ENCODE assay signal across 15 cellular contexts in genomic region chr22:48699531-48699930, GRCh38.
DNase-seq lines count a peak whose midpoint lies in the region; ATAC-seq, FAIRE-seq and TF ChIP-seq lines count a peak whose summit lies in the region.
"Had no signal": no experiment of that assay in that cellular context is flagged by ENCODE, and none has a peak within 500 bp of the region (broad histone marks: within the 10 kb centered on the region; RNA-seq: fewer than 3 reads in every experiment).

No MANE protein-coding gene starts in this region.

- ATAC-seq in HepG2 (no peak), right lobe of liver (no peak), upper lobe of left lung (ENCODE audit: low FRiP score in 2 of 2) (no peak)
- ATAC-seq: HCT116 had no signal

- peak overlapping the region; percentile 94 for H3K27ac ChIP-seq in HepG2 (ENCODE audit: extremely low read length, insufficient read depth, low read length)
- no peak overlapping the region for H3K27ac ChIP-seq in right lobe of liver
- peak overlapping the region; percentile 59 for H3K27ac ChIP-seq in WERI-Rb-1
- no peak overlapping the region for H3K27ac ChIP-seq in upper lobe of left lung
- H3K27ac ChIP-seq: HL-60 had no signal

- CTCF ChIA-PET in HepG2 (lab: Yijun Ruan, JAX; ENCODE audit: low intra/inter-chr PET ratio, low total read pairs) = no interaction called here

- H3K9me3 ChIP-seq in HepG2 (ENCODE audit: low read length) (no peaks in the 10 kb centered on the region), right lobe of liver (no peaks in the 10 kb centered on the region), WERI-Rb-1 (ENCODE audit: severe bottlenecking) (no peaks in the 10 kb centered on the region), upper lobe of left lung (no peaks in the 10 kb centered on the region)

- TF ChIP-seq EP300 in HepG2 (IDR thresholded peaks at IDR 0.05; ENCODE audit: low read depth in 2 of 2, low read length in 2 of 2) (no peak), HepG2 (CRISPR knock-in tag; IDR thresholded peaks at IDR 0.05; ENCODE audit: borderline replicate concordance) (no peak), upper lobe of left lung (IDR thresholded peaks at IDR 0.05) (no peak)

- no peak for TF ChIP-seq POLR2A in HepG2 (IDR thresholded peaks at IDR 0.05; ENCODE audit: insufficient read depth in 1 of 2, low read depth in 2 of 2, low read length in 2 of 2)
- TF ChIP-seq POLR2A in right lobe of liver (IDR thresholded peaks at IDR 0.05) = no peak
- TF ChIP-seq POLR2A in upper lobe of left lung (IDR thresholded peaks at IDR 0.05) = no peak

- H3K4me3 ChIP-seq in HepG2 (replicated peaks in 1 of 3; ENCODE audit: insufficient read depth in 1 of 3, low read depth in 2 of 3, low read length in 3 of 3) (no peak overlapping the region), right lobe of liver (no peak overlapping the region), WERI-Rb-1 (ENCODE audit: low read depth, low read length) (peak overlapping the region; percentile 11; the same call in 1 of the 2 replicates), upper lobe of left lung (no peak overlapping the region)

- no peak for TF ChIP-seq RAD21 in HepG2 (CRISPR knock-in tag; IDR thresholded peaks at IDR 0.05)

- H3K27me3 ChIP-seq in HepG2 (ENCODE audit: control insufficient read depth in 1 of 2, insufficient read depth in 2 of 2, low read length in 2 of 2) (no peaks in the 10 kb centered on the region), right lobe of liver (no peaks in the 10 kb centered on the region), WERI-Rb-1 (ENCODE audit: insufficient read depth, low read depth, severe bottlenecking) (no peaks in the 10 kb centered on the region), upper lobe of left lung (no peaks in the 10 kb centered on the region)

- peaks cover 87% of the 10 kb centered on the region for H3K79me2 ChIP-seq in HepG2 (ENCODE audit: insufficient read depth, low read length)

- DNase-seq in HepG2 (ENCODE audit: low spot score) (no peak), right lobe of liver (no peak), WERI-Rb-1 (peak; percentile 35), pons (ENCODE audit: low spot score) (peak; percentile 3), foreskin melanocyte (no peak), NCI-H2107 (lab: John Stamatoyannopoulos, UW) (no peak), upper lobe of left lung (no peak)
- DNase-seq: 8988T; ACHN; Calu3; CD4-positive, alpha-beta T cell; DMS 273 treated with DMSO at 0.1 percent for 48 hours; IMR-90 had no signal

- no peak for TF ChIP-seq CTCF in HepG2 (CRISPR knock-in tag; IDR thresholded peaks at IDR 0.05)
- no peak for TF ChIP-seq CTCF in right lobe of liver (IDR thresholded peaks at IDR 0.05)
- TF ChIP-seq CTCF in WERI-Rb-1 (IDR thresholded peaks at IDR 0.05; ENCODE audit: low read depth, low read length) = no peak
- no peak for TF ChIP-seq CTCF in upper lobe of left lung (IDR thresholded peaks at IDR 0.05)

- intact Hi-C loops in HepG2 (cut with micrococcal nuclease; ENCODE audit: unreplicated experiment) (no loop called here), right lobe of liver (cut with DNase I) (no loop called here)

- no peak overlapping the region for H2AFZ ChIP-seq in HepG2 (ENCODE audit: low read length)

- no peak overlapping the region; the same call in 1 of the 2 replicates for H3K4me2 ChIP-seq in HepG2 (ENCODE audit: low read depth, low read length)

- BruUV-seq in HepG2 (replicated peaks; lab: Mats Ljungman, UMichigan) = no TSS peak

- POLR2A ChIA-PET in HepG2 (lab: Yijun Ruan, JAX) = no interaction called here

- in situ Hi-C loops in HepG2 (cut with HindIII; ENCODE audit: extremely low pct_ligation_motif_present, low pct_unique_long_range_greater_than_20kb) = no loop called here

- peak overlapping the region; percentile 21 for H3K9ac ChIP-seq in HepG2 (ENCODE audit: insufficient read depth, low read depth, low read length)

- peaks cover 98% of the 10 kb centered on the region for H3K4me1 ChIP-seq in HepG2 (ENCODE audit: insufficient read depth, low read length)
- H3K4me1 ChIP-seq in right lobe of liver = no peaks in the 10 kb centered on the region
- H3K4me1 ChIP-seq in upper lobe of left lung = peaks cover 0 to 6% (median 0%) of the 10 kb centered on the region in 4 donors

- H3K36me3 ChIP-seq in HepG2 (replicated peaks in 1 of 2; ENCODE audit: control insufficient read depth in 1 of 2, insufficient read depth in 2 of 2, low read length in 2 of 2) (no peaks in the 10 kb centered on the region; a peak in 3 of 5 replicates), right lobe of liver (no peaks in the 10 kb centered on the region), WERI-Rb-1 (no peaks in the 10 kb centered on the region), upper lobe of left lung (no peaks in the 10 kb centered on the region)

- FAIRE-seq in HepG2 (lab: Jason Lieb, UNC) = no peak

- WGBS in HepG2 (ENCODE audit: low lambda C conversion rate) = 95% methylated on average over 15 of the region's 16 CpGs
- WGBS in right lobe of liver (ENCODE audit: insufficient coverage, low coverage, low lambda C conversion rate, missing lambda C conversion rate) = 86% methylated on average over 14 of the region's 16 CpGs
- WGBS in upper lobe of left lung, 2 donors = 86 to 90% methylated on average over 16 of the region's 16 CpGs

- H4K20me1 ChIP-seq in HepG2 (ENCODE audit: insufficient read depth, low read length) = peaks cover 2% of the 10 kb centered on the region; the same call in 1 of the 2 replicates

TF ChIP-seq in HepG2, 621 proteins besides CTCF, POLR2A, EP300 and RAD21:
- TF ChIP-seq NONO (IDR thresholded peaks at IDR 0.05) (no peak), NONO (CRISPR knock-in tag; conservative IDR thresholded peaks at IDR 0.05) (no peak), ZNF281 (CRISPR knock-in tag; IDR thresholded peaks at IDR 0.05; ENCODE audit: borderline replicate concordance) (no peak), ZNF558 (CRISPR knock-in tag; IDR thresholded peaks at IDR 0.05; ENCODE audit: borderline replicate concordance) (no peak), ZNF432 (CRISPR knock-in tag; IDR thresholded peaks at IDR 0.05; ENCODE audit: borderline replicate concordance) (no peak), ZNF317 (CRISPR knock-in tag; IDR thresholded peaks at IDR 0.05) (no peak), HMGXB4 (CRISPR knock-in tag; IDR thresholded peaks at IDR 0.05; ENCODE audit: borderline replicate concordance in 1 of 2, low read depth in 1 of 2) (no peak), PPARG (CRISPR knock-in tag; conservative IDR thresholded peaks at IDR 0.05) (no peak), ZNF329 (CRISPR knock-in tag; IDR thresholded peaks at IDR 0.05; ENCODE audit: low read depth) (no peak), BRD4 (CRISPR knock-in tag; IDR thresholded peaks at IDR 0.05) (no peak)

Comparison
In these comparisons a context has a peak if more than half of its experiments do, and no peak if none do; other contexts are left out.
1. H3K27ac ChIP-seq: peak in HepG2 (single experiment) and WERI-Rb-1 (single experiment); none in right lobe of liver (0 of 3) and upper lobe of left lung (0 of 4).
2. DNase-seq: peak in WERI-Rb-1 (single experiment) and pons (single experiment); none in HepG2 (single experiment), right lobe of liver (0 of 3), foreskin melanocyte (single experiment), NCI-H2107 (single experiment) and upper lobe of left lung (0 of 2).